In the genomic region with DNA sequence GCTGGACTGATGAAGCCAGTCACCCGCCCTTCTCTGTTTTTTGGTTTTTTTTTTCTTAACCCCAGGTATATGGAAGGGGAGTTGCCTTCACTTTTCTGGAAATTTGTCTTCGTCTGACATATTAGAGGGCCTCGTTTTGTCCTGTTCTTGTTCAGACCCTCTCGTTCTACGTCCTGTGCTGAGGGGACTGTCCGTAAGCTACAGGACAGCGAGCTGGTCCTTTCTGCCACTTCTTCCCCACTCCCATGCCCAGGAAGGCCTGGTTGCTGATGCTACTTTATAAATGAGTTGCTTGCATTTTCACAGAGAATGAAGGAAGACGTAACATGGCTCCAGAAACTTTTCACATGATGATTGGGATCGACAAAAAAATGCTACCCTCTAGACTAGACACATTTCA, we compare ENCODE assay signal across 29 cellular contexts.
"Had no signal": no experiment of that assay in that cellular context is flagged by ENCODE, and none has a peak within 500 bp of the region (broad histone marks: within the 10 kb centered on the region; RNA-seq: fewer than 3 reads in every experiment).

No MANE protein-coding gene starts in this region.

- H3K9me3 Mint-ChIP-seq: mesothelial cell of epicardium; naive B cell; natural killer cell; nephron progenitor cell; stimulated activated naive B cell treated with anti-CD40 and anti-IgM and Interleukin-4, amounts not matched to agents 10 μg/mL and 1 μg/mL and 100 μg/mL, for 72 hours had no signal

- DNase-seq: hippocampal formation; left colon; left lung; lower lobe of right lung; mammary epithelial cell; mesenchymal stem cell; naive B cell; natural killer cell; nephron progenitor cell; ovary; retina; right cardiac atrium; stimulated activated CD4-positive, alpha-beta T cell treated with anti-CD3 and anti-CD28 coated beads, Interleukin-12 subunit alpha, Interleukin-12 subunit beta, amount 100 ng/mL, for 4 hours; stimulated activated CD4-positive, alpha-beta T cell treated with anti-CD3 and anti-CD28 coated beads, Interleukin-15, amount 100 ng/mL, for 24 hours; stimulated activated CD4-positive, alpha-beta T cell treated with anti-CD3 and anti-CD28 coated beads, Interleukin-2, amount 100 ng/mL, for 24 hours; stimulated activated CD4-positive, alpha-beta T cell treated with anti-CD3 and anti-CD28 coated beads, Interleukin-4, amount 100 ng/mL, for 1 hour; stimulated activated naive B cell treated with anti-CD40 and anti-IgM and Interleukin-4, amounts not matched to agents 10 μg/mL and 1 μg/mL and 100 μg/mL, for 72 hours; stimulated activated naive CD8-positive, alpha-beta T cell treated with anti-CD3 and anti-CD28 coated beads, Interleukin-15, Interleukin-2, amounts not matched to agents 100 U/mL and 50 U/mL, for 24 hours; stomach; testis; thyroid gland; transverse colon; upper lobe of left lung had no signal

- H3K27me3 ChIP-seq: left lung, ovary, stomach, testis, thyroid gland, transverse colon, upper lobe of left lung, vagina had no signal

- H3K4me3 Mint-ChIP-seq: mesothelial cell of epicardium; naive B cell; natural killer cell; nephron progenitor cell; stimulated activated naive B cell treated with anti-CD40 and anti-IgM and Interleukin-4, amounts not matched to agents 10 μg/mL and 1 μg/mL and 100 μg/mL, for 72 hours had no signal

- H3K27ac Mint-ChIP-seq: mesothelial cell of epicardium; naive B cell; natural killer cell; nephron progenitor cell; stimulated activated naive B cell treated with anti-CD40 and anti-IgM and Interleukin-4, amounts not matched to agents 10 μg/mL and 1 μg/mL and 100 μg/mL, for 72 hours had no signal

- H3K27ac ChIP-seq: left lung, lower lobe of right lung, ovary, prostate gland, skin epidermis, stomach, testis, thyroid gland, transverse colon, upper lobe of left lung, vagina had no signal

- H3K36me3 ChIP-seq: ovary, prostate gland had no signal

- H3K4me1 ChIP-seq: thyroid gland, vagina had no signal

- H3K4me3 ChIP-seq: left lung, lower lobe of right lung, ovary, prostate gland, skin epidermis, stomach, testis, thyroid gland, transverse colon, upper lobe of left lung, vagina had no signal

- H3K27me3 Mint-ChIP-seq: stimulated activated naive B cell treated with anti-CD40 and anti-IgM and Interleukin-4, amounts not matched to agents 10 μg/mL and 1 μg/mL and 100 μg/mL, for 72 hours had no signal

- H3K9me3 ChIP-seq: left lung, lower lobe of right lung, ovary, prostate gland, stomach, testis, thyroid gland, transverse colon, upper lobe of left lung, vagina had no signal

- ATAC-seq: left colon; left lung; lower lobe of right lung; natural killer cell; right cardiac atrium; sciatic nerve; stimulated activated naive B cell treated with anti-CD40 and anti-IgM and Interleukin-4, amounts not matched to agents 10 μg/mL and 1 μg/mL and 100 μg/mL, for 72 hours; stimulated activated naive CD8-positive, alpha-beta T cell treated with anti-CD3 and anti-CD28 coated beads, Interleukin-15, Interleukin-2, amounts not matched to agents 100 U/mL and 50 U/mL, for 24 hours had no signal

- FAIRE-seq: keratinocyte had no signal
